Comparison of ENCODE assay signal across 16 cellular contexts in the genomic region with DNA sequence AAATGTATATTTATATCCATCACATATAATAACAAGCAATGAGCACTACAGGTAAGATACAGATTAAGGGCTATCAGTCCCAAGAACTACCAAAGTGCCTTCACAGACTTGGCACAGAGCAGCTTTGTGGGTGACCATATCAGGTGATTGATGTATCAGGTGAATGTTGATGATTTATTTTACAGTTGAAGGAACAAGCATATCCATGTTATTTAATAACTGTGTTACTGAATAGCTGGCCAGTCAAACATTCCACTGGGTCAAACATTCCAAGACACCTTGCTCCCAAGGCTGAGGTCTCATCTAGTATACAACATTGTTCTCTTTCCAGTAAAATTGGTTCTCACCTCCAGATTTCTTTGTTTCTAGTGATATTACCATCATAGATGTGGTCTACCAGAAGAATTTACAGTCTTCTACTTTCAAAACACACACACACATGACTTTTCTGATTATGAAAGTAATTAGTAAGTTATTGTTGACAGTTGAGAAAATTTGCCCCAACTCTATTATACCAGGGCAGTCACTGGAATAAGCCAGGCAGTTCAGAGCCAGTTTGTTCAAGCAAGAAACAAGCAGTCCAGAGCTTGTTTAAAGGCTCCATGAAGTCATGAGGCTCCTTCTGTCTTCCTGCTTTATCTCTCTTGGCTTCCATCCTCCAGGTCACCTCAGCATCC.
A peak's percentile ranks its signal among the peaks of the same experiment; 100 is the strongest.
DNase-seq lines count a peak whose midpoint lies in the region; ATAC-seq, FAIRE-seq and TF ChIP-seq lines count a peak whose summit lies in the region.
"Had no signal": no experiment of that assay in that cellular context is flagged by ENCODE, and none has a peak within 500 bp of the region (broad histone marks: within the 10 kb centered on the region; RNA-seq: fewer than 3 reads in every experiment).

No MANE protein-coding gene starts in this region.

- H3K36me3 Mint-ChIP-seq in naive thymus-derived CD8-positive, alpha-beta T cell: no peaks in the 10 kb centered on the region
- H3K36me3 Mint-ChIP-seq: natural killer cell had no signal

- 0 out of 2 replicates have a peak, but pooled peaks cover 2% of the 10 kb centered on the region for H3K9me3 ChIP-seq in K562 (replicated peaks; ENCODE audit: control insufficient read depth, insufficient read depth, low read depth, low read length)
- H3K9me3 ChIP-seq: HAP-1 had no signal

- no peak overlapping the region for H3K4me3 ChIP-seq in K562
- H3K4me3 ChIP-seq: HAP-1 had no signal

- no peak overlapping the region for H2AFZ ChIP-seq in K562 (ENCODE audit: low read depth, low read length)

- no peak for FAIRE-seq in K562 (lab: Jason Lieb, UNC)
- FAIRE-seq: D721Med had no signal

- H3K4me1 Mint-ChIP-seq in naive thymus-derived CD8-positive, alpha-beta T cell: peaks cover 0 to 8% (median 3%) of the 10 kb centered on the region in 4 donors
- H3K4me1 Mint-ChIP-seq: natural killer cell had no signal

- intact Hi-C loops in K562 (cut with micrococcal nuclease): no loop called here

- H3K4me1 ChIP-seq in K562 (replicated peaks in 1 of 2; ENCODE audit: control insufficient read depth in 2 of 2, insufficient read depth in 2 of 2, low read length in 2 of 2): peaks cover 0 to 5% of the 10 kb centered on the region in 2 experiments; a peak in 2 of 5 replicates
- H3K4me1 ChIP-seq: HAP-1 had no signal

- H3K27me3 ChIP-seq in K562 (ENCODE audit: control insufficient read depth in 2 of 2, insufficient read depth in 2 of 2, low read length in 2 of 2): no peaks in the 10 kb centered on the region

- H3K9me3 Mint-ChIP-seq in naive thymus-derived CD8-positive, alpha-beta T cell: peaks cover 0 to 11% (median 4%) of the 10 kb centered on the region in 9 donors
- H3K9me3 Mint-ChIP-seq: natural killer cell had no signal

- no peaks in the 10 kb centered on the region for H3K36me3 ChIP-seq in K562 (ENCODE audit: control insufficient read depth, insufficient read depth, low read length)
- H3K36me3 ChIP-seq: HAP-1 had no signal

- peaks cover 10% of the 10 kb centered on the region for H3K79me2 ChIP-seq in K562 (ENCODE audit: control insufficient read depth, insufficient read depth, low read length)

- peaks cover 0 to 6% (median 1%) of the 10 kb centered on the region in 5 donors for H3K27me3 Mint-ChIP-seq in naive thymus-derived CD8-positive, alpha-beta T cell

- no TSS peak for BruUV-seq in K562 (replicated peaks; lab: Mats Ljungman, UMichigan)

- no peak for TF ChIP-seq RAD21 in K562 (CRISPR knock-in tag; conservative IDR thresholded peaks at IDR 0.05 in 1 of 2, IDR thresholded peaks at IDR 0.05 in 1 of 2)

- no peak overlapping the region for H3K4me2 ChIP-seq in K562 (ENCODE audit: insufficient read depth, low read length)

- POLR2A ChIA-PET in K562 (lab: Yijun Ruan, JAX): interaction anchor here (0.8 to 1.1 kb wide), 3 partner anchors 12 to 162 kb away, joined by 3 to 4 read pairs (median 3); no protein-coding TSS in a partner anchor
- POLR2A ChIA-PET in naive thymus-derived CD8-positive, alpha-beta T cell (lab: Charles Lee): no interaction called here

- TF ChIP-seq CTCF in K562 (IDR thresholded peaks at IDR 0.05 in 2 of 3, conservative IDR thresholded peaks at IDR 0.05 in 1 of 3; ENCODE audit: insufficient read depth in 2 of 3, low read depth in 1 of 3, low read length in 3 of 3): no peak

- no peak overlapping the region for H3K9ac ChIP-seq in K562 (ENCODE audit: insufficient read depth in 1 of 2, low read depth in 2 of 2, low read length in 2 of 2)

- CTCF ChIA-PET in K562 (lab: Yijun Ruan, JAX; ENCODE audit: low intra/inter-chr PET ratio): no interaction called here

- no peaks in the 10 kb centered on the region for H4K20me1 ChIP-seq in K562 (replicated peaks; ENCODE audit: control insufficient read depth, insufficient read depth, low read length)

- in situ Hi-C loops in K562 (cut with MboI): no loop called here

- TF ChIP-seq POLR2A in K562 (conservative IDR thresholded peaks at IDR 0.05): no peak

- H3K27ac ChIP-seq in K562 (ENCODE audit: extremely low read depth, low read depth, low read length): no peak overlapping the region
- H3K27ac ChIP-seq: HL-60, VCaP had no signal

- H3K4me3 Mint-ChIP-seq in naive thymus-derived CD8-positive, alpha-beta T cell: no peak overlapping the region
- H3K4me3 Mint-ChIP-seq: natural killer cell had no signal

- DNase-seq in K562 (ENCODE audit: extremely low read depth in 1 of 4, low spot score in 3 of 4) (no peak), inferior parietal cortex (ENCODE audit: extremely low spot score) (no peak), dermis blood vessel endothelial cell (no peak)
- DNase-seq in naive thymus-derived CD8-positive, alpha-beta T cell: no peak
- DNase-seq: activated CD8-positive, alpha-beta memory T cell treated with anti-CD3 and anti-CD28 coated beads for 24 hours; activated effector memory CD4-positive, alpha-beta T cell treated with anti-CD3 and anti-CD28 coated beads, Interleukin-2, amount 50 U/mL, for 16 hours; natural killer cell; NCI-H510A had no signal

- TF ChIP-seq EP300 in K562 (IDR thresholded peaks at IDR 0.05; ENCODE audit: low read length): no peak

- ATAC-seq in GM18867 (IDR thresholded peaks at IDR 0.05; ENCODE audit: unreplicated experiment) (peak; percentile 87), GM21423 (IDR thresholded peaks at IDR 0.05; ENCODE audit: unreplicated experiment) (peak; percentile 92), HG03060 (IDR thresholded peaks at IDR 0.05; ENCODE audit: low read depth, unreplicated experiment) (peak; percentile 82), K562 (no peak), HG03520 (IDR thresholded peaks at IDR 0.05; ENCODE audit: unreplicated experiment) (no peak)
- no peak for ATAC-seq in naive thymus-derived CD8-positive, alpha-beta T cell
- ATAC-seq: natural killer cell had no signal

- H3K9me1 ChIP-seq in K562 (ENCODE audit: control insufficient read depth, insufficient read depth, low read length): no peaks in the 10 kb centered on the region

- peak overlapping the region in 1 of 10 donors; percentile 45 for H3K27ac Mint-ChIP-seq in naive thymus-derived CD8-positive, alpha-beta T cell
- H3K27ac Mint-ChIP-seq: natural killer cell had no signal

TF ChIP-seq in K562, 482 proteins besides CTCF, POLR2A, EP300 and RAD21:
- 0 out of 2 replicates have a peak, but pooled peaks have one; percentile 11 for TF ChIP-seq ZNF134 (CRISPR knock-in tag; conservative IDR thresholded peaks at IDR 0.05)
- TF ChIP-seq, protein P1, sequence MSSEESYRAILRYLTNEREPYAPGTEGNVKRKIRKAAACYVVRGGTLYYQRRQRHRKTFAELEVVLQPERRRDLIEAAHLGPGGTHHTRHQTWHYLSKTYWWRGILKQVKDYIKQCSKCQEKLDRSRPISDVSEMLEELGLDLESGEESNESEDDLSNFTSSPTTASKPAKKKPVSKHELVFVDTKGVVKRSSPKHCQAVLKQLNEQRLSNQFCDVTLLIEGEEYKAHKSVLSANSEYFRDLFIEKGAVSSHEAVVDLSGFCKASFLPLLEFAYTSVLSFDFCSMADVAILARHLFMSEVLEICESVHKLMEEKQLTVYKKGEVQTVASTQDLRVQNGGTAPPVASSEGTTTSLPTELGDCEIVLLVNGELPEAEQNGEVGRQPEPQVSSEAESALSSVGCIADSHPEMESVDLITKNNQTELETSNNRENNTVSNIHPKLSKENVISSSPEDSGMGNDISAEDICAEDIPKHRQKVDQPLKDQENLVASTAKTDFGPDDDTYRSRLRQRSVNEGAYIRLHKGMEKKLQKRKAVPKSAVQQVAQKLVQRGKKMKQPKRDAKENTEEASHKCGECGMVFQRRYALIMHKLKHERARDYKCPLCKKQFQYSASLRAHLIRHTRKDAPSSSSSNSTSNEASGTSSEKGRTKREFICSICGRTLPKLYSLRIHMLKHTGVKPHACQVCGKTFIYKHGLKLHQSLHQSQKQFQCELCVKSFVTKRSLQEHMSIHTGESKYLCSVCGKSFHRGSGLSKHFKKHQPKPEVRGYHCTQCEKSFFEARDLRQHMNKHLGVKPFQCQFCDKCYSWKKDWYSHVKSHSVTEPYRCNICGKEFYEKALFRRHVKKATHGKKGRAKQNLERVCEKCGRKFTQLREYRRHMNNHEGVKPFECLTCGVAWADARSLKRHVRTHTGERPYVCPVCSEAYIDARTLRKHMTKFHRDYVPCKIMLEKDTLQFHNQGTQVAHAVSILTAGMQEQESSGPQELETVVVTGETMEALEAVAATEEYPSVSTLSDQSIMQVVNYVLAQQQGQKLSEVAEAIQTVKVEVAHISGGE (CRISPR knock-in tag; IDR thresholded peaks at IDR 0.05): no peak

Comparison
In these comparisons a context has a peak if more than half of its experiments do, and no peak if none do; other contexts are left out.
1. ATAC-seq: peak in GM18867 (single experiment), GM21423 (single experiment) and HG03060 (single experiment); none in K562 (single experiment), naive thymus-derived CD8-positive, alpha-beta T cell (0 of 2) and HG03520 (single experiment).